ENCODE assay signal across 1 cellular context in the genomic region with DNA sequence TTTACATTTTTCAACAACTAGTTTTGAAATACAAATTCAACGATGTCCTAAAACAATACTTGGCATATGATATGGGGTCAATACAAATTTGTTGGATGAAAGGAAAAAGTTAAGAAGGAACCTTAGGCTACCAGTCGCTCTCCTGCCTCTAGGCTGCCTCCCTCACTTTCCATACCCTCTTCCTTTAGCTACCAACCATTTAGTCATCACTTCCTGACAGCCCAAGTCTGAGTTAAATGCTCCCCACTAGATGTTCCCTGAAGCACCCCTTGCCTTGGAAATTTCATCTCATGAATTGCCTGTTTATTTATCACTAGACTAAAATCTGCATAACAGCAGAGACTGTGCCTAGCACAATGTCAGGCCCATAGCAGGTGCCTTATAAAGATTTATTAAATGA.
TF ChIP-seq lines count a peak whose summit lies in the region.

No MANE protein-coding gene starts in this region.

TF ChIP-seq in K562, 482 proteins besides CTCF, POLR2A, EP300 and RAD21:
- no peak for TF ChIP-seq HNRNPL (IDR thresholded peaks at IDR 0.05; ENCODE audit: low read depth, low read length)
- TF ChIP-seq NCOA1 (IDR thresholded peaks at IDR 0.05; ENCODE audit: low read depth): no peak
TF ChIP-seq in K562: peak in this region for 0.
